In genomic region chr14:34098045-34098984, GRCh38 we compare ENCODE assay signal across 8 cellular contexts.
DNase-seq lines count a peak whose midpoint lies in the region; ATAC-seq, FAIRE-seq and TF ChIP-seq lines count a peak whose summit lies in the region.

No MANE protein-coding gene starts in this region.

- TF ChIP-seq EP300 in HepG2 (IDR thresholded peaks at IDR 0.05; ENCODE audit: low read depth in 2 of 2, low read length in 2 of 2) (no peak; a peak in 1 of 4 replicates), HepG2 (CRISPR knock-in tag; IDR thresholded peaks at IDR 0.05; ENCODE audit: borderline replicate concordance) (no peak; the same call in 1 of the 2 replicates)

- H2AFZ ChIP-seq in HepG2 (ENCODE audit: low read length) = peak overlapping the region; percentile 0

- no peaks in the 10 kb centered on the region for H4K20me1 ChIP-seq in HepG2 (ENCODE audit: insufficient read depth, low read length)

- in situ Hi-C loops in HepG2 (cut with HindIII; ENCODE audit: extremely low pct_ligation_motif_present, low pct_unique_long_range_greater_than_20kb) = no loop called here

- H3K79me2 ChIP-seq in HepG2 (ENCODE audit: insufficient read depth, low read length) = no peaks in the 10 kb centered on the region

- DNase-seq in C1 segment of cervical spinal cord (lab: John Stamatoyannopoulos, UW) = peak in 9 of 14 donors; percentile 16 to 61 (median 46)
- DNase-seq in GM20000 (ENCODE audit: low spot score) = peak; percentile 48
- DNase-seq in Peyer's patch = no peak
- no peak for DNase-seq in coronary artery (ENCODE audit: low spot score)
- DNase-seq in HepG2 (ENCODE audit: low spot score) = peak; percentile 68
- DNase-seq in upper lobe of right lung = no peak

- H3K4me3 ChIP-seq in Peyer's patch (no peak overlapping the region), coronary artery (no peak overlapping the region), HepG2 (replicated peaks in 1 of 3; ENCODE audit: insufficient read depth in 1 of 3, low read depth in 2 of 3, low read length in 3 of 3) (0 out of 6 replicates have a peak overlapping the region, but pooled peaks of 1 of the 3 experiments have one; percentile 0), upper lobe of right lung (no peak overlapping the region)

- no peaks in the 10 kb centered on the region for H3K36me3 ChIP-seq in Peyer's patch
- H3K36me3 ChIP-seq in HepG2 (replicated peaks in 1 of 2; ENCODE audit: control insufficient read depth in 1 of 2, insufficient read depth in 2 of 2, low read length in 2 of 2) = no peaks in the 10 kb centered on the region
- H3K36me3 ChIP-seq in upper lobe of right lung = no peaks in the 10 kb centered on the region

- H3K4me2 ChIP-seq in HepG2 (ENCODE audit: low read depth, low read length) = peak overlapping the region; percentile 45

- H3K27me3 ChIP-seq in Peyer's patch (no peaks in the 10 kb centered on the region), HepG2 (ENCODE audit: control insufficient read depth in 1 of 2, insufficient read depth in 2 of 2, low read length in 2 of 2) (peaks cover 0 to 33% of the 10 kb centered on the region in 2 experiments; a peak in 2 of 5 replicates), upper lobe of right lung (no peaks in the 10 kb centered on the region)

- H3K9ac ChIP-seq in HepG2 (ENCODE audit: insufficient read depth, low read depth, low read length) = no peak overlapping the region

- POLR2A ChIA-PET in HepG2 (lab: Yijun Ruan, JAX) = interaction anchor here (1.1 to 3.2 kb wide), 10 partner anchors 17 to 258 kb away, joined by 3 to 18 read pairs (median 4); no protein-coding TSS in a partner anchor

- intact Hi-C loops in HepG2 (cut with micrococcal nuclease; ENCODE audit: unreplicated experiment) (loop anchor here (1.0 to 10.0 kb wide), 10 partner anchors 36 to 1524 kb away; partner anchors contain the start of gene EGLN3), upper lobe of right lung (cut with DNase I) (loop anchor here (10.0 kb wide), 1 partner anchor 126 kb away; no protein-coding TSS in a partner anchor)

- no peaks in the 10 kb centered on the region for H3K9me3 ChIP-seq in Peyer's patch
- H3K9me3 ChIP-seq in HepG2 (ENCODE audit: low read length) = no peaks in the 10 kb centered on the region
- no peaks in the 10 kb centered on the region for H3K9me3 ChIP-seq in upper lobe of right lung

- FAIRE-seq in HepG2 (lab: Jason Lieb, UNC) = peak; percentile 94

- peak; percentile 95; the same call in 1 of the 2 replicates for TF ChIP-seq RAD21 in HepG2 (CRISPR knock-in tag; IDR thresholded peaks at IDR 0.05)

- no peak overlapping the region for H3K27ac ChIP-seq in Peyer's patch
- no peak overlapping the region for H3K27ac ChIP-seq in coronary artery
- H3K27ac ChIP-seq in HepG2 (ENCODE audit: extremely low read length, insufficient read depth, low read length) = no peak overlapping the region
- no peak overlapping the region for H3K27ac ChIP-seq in upper lobe of right lung

- peak; percentile 66 for ATAC-seq in HepG2
- ATAC-seq in upper lobe of right lung = peak; percentile 20
- ATAC-seq in GM19023 (IDR thresholded peaks at IDR 0.05; ENCODE audit: unreplicated experiment) = no peak
- no peak for ATAC-seq in GM21825 (IDR thresholded peaks at IDR 0.05; ENCODE audit: unreplicated experiment)

- 28% methylated on average over 8 of the region's 8 CpGs for WGBS in HepG2 (ENCODE audit: low lambda C conversion rate)

- H3K4me1 ChIP-seq in Peyer's patch = no peaks in the 10 kb centered on the region
- peaks cover 29% of the 10 kb centered on the region for H3K4me1 ChIP-seq in HepG2 (ENCODE audit: insufficient read depth, low read length)
- no peaks in the 10 kb centered on the region for H3K4me1 ChIP-seq in upper lobe of right lung

- BruUV-seq in HepG2 (replicated peaks; lab: Mats Ljungman, UMichigan) = no TSS peak

- CTCF ChIA-PET in HepG2 (lab: Yijun Ruan, JAX; ENCODE audit: low intra/inter-chr PET ratio, low total read pairs) = interaction anchor here (0.6 to 5.3 kb wide), 11 partner anchors 90 to 1522 kb away, joined by 3 to 92 read pairs (median 8); partner anchors contain the start of gene EGLN3

- TF ChIP-seq CTCF in GM20000 (IDR thresholded peaks at IDR 0.05; ENCODE audit: extremely low read depth, missing control alignments) (peak; percentile 66), Peyer's patch (IDR thresholded peaks at IDR 0.05) (peak in 4 of 6 experiments; percentile 34 to 66 (median 61)), coronary artery (IDR thresholded peaks at IDR 0.05) (peak; percentile 62), HepG2 (CRISPR knock-in tag; IDR thresholded peaks at IDR 0.05) (peak; percentile 91), upper lobe of right lung (IDR thresholded peaks at IDR 0.05) (peak; percentile 50)

- TF ChIP-seq POLR2A in Peyer's patch (IDR thresholded peaks at IDR 0.05) (no peak), HepG2 (IDR thresholded peaks at IDR 0.05; ENCODE audit: insufficient read depth in 1 of 2, low read depth in 2 of 2, low read length in 2 of 2) (no peak)

TF ChIP-seq in HepG2, 621 proteins besides CTCF, POLR2A, EP300 and RAD21 (continues in another document):
- TF ChIP-seq ZNF704 (CRISPR knock-in tag; IDR thresholded peaks at IDR 0.05; ENCODE audit: borderline replicate concordance) (no peak), ZNF614 (CRISPR knock-in tag; IDR thresholded peaks at IDR 0.05; ENCODE audit: borderline replicate concordance) (peak; percentile 44; the same call in 1 of the 2 replicates), ATF6 (CRISPR knock-in tag; conservative IDR thresholded peaks at IDR 0.05) (no peak; the same call in 1 of the 2 replicates), ZNF136 (CRISPR knock-in tag; IDR thresholded peaks at IDR 0.05; ENCODE audit: low read depth) (no peak), POGK (CRISPR knock-in tag; conservative IDR thresholded peaks at IDR 0.05) (peak; percentile 47; the same call in 1 of the 2 replicates), ZNF24 (IDR thresholded peaks at IDR 0.05) (no peak), GABPA (IDR thresholded peaks at IDR 0.05; ENCODE audit: low read depth, low read length) (no peak), GABPA (CRISPR knock-in tag; IDR thresholded peaks at IDR 0.05; ENCODE audit: low read depth) (no peak), ADNP (CRISPR knock-in tag; IDR thresholded peaks at IDR 0.05) (no peak), ISL2 (CRISPR knock-in tag; IDR thresholded peaks at IDR 0.05) (no peak), FOXA3 (CRISPR knock-in tag; IDR thresholded peaks at IDR 0.05) (no peak), JDP2 (CRISPR knock-in tag; IDR thresholded peaks at IDR 0.05; ENCODE audit: borderline replicate concordance) (no peak), ZNF557 (CRISPR knock-in tag; IDR thresholded peaks at IDR 0.05) (no peak), YEATS2 (CRISPR knock-in tag; IDR thresholded peaks at IDR 0.05; ENCODE audit: borderline replicate concordance) (0 out of 2 replicates have a peak, but pooled peaks have one; percentile 51), ARNT2 (CRISPR knock-in tag; IDR thresholded peaks at IDR 0.05; ENCODE audit: low read depth) (0 out of 2 replicates have a peak, but pooled peaks have one; percentile 47), CERS6 (CRISPR knock-in tag; IDR thresholded peaks at IDR 0.05) (no peak), ZNF256 (CRISPR knock-in tag; conservative IDR thresholded peaks at IDR 0.05) (0 out of 2 replicates have a peak, but pooled peaks have one; percentile 45), SMARCC2 (IDR thresholded peaks at IDR 0.05) (no peak)

Comparison
In these comparisons a context has a peak if more than half of its experiments do, and no peak if none do; other contexts are left out.
1. DNase-seq: peak in C1 segment of cervical spinal cord (9 of 14), GM20000 (single experiment) and HepG2 (single experiment); none in Peyer's patch (0 of 3), coronary artery (single experiment) and upper lobe of right lung (single experiment).
2. ATAC-seq: peak in HepG2 (single experiment) and upper lobe of right lung (single experiment); none in GM19023 (single experiment) and GM21825 (single experiment).
3. Peak in every context shown above with its lines, with median percentiles within 50 percentile points of each other: CTCF ChIP-seq.